In the genomic region with DNA sequence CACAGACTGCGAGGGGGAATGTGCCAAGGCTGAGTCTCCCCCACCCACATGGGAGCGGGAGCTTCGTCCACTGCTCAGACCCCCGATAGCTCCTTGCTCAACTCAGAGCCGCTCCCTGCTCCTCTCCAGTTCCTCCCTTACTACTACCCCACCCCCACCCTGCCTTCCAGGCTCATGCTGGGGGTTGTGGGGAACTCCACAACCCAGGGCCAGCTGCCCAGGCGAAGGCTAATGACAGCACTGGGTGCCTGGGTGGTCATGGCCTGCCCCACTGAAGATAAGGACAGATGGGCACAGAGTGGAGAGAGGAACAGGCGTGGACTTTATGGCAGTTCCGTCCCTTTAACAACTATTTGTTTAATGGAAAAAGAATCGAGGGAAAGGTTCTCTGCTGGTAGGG, we compare ENCODE assay signal across 33 cellular contexts.
"Had no signal": no experiment of that assay in that cellular context is flagged by ENCODE, and none has a peak within 500 bp of the region (broad histone marks: within the 10 kb centered on the region; RNA-seq: fewer than 3 reads in every experiment).

No MANE protein-coding gene starts in this region.

- H3K27me3 Mint-ChIP-seq: activated T-cell treated with anti-CD3 and anti-CD28 coated beads, Interleukin-2, amount 50 U/mL, for 24 hours had no signal

- H3K4me1 Mint-ChIP-seq: activated CD4-positive, alpha-beta memory T cell treated with anti-CD3 and anti-CD28 coated beads, Interleukin-2, amount 10 ng/mL, durations not matched to agents 7 days and 5 days; activated CD4-positive, alpha-beta T cell treated with anti-CD3 and anti-CD28 coated beads, Interleukin-2, amount 10 ng/mL, durations not matched to agents 7 days and 5 days; activated naive CD4-positive, alpha-beta T cell treated with anti-CD3 and anti-CD28 coated beads, Interleukin-2, amount 10 ng/mL, durations not matched to agents 7 days and 5 days; stimulated activated naive B cell treated with anti-CD40 and anti-IgM and Interleukin-4, amounts not matched to agents 10 μg/mL and 1 μg/mL and 100 μg/mL, for 72 hours had no signal

- H3K27ac ChIP-seq: ascending aorta, cardiac muscle cell, colonic mucosa, epithelial cell of prostate, esophagus squamous epithelium, heart right ventricle, left lung, lower lobe of right lung, pancreas, prostate gland, tibial nerve had no signal

- H3K4me3 Mint-ChIP-seq: activated CD4-positive, alpha-beta memory T cell treated with anti-CD3 and anti-CD28 coated beads, Interleukin-2, amount 10 ng/mL, durations not matched to agents 7 days and 5 days; activated CD4-positive, alpha-beta T cell treated with anti-CD3 and anti-CD28 coated beads, Interleukin-2, amount 10 ng/mL, durations not matched to agents 7 days and 5 days; activated naive CD4-positive, alpha-beta T cell treated with anti-CD3 and anti-CD28 coated beads, Interleukin-2, amount 10 ng/mL, durations not matched to agents 7 days and 5 days; activated naive CD8-positive, alpha-beta T cell treated with anti-CD3 and anti-CD28 coated beads, Interleukin-2, amount 10 ng/mL, durations not matched to agents 7 days and 5 days; activated T-cell treated with anti-CD3 and anti-CD28 coated beads, Interleukin-2, amount 50 U/mL, for 24 hours; brain; naive thymus-derived CD4-positive, alpha-beta T cell; stimulated activated naive B cell treated with anti-CD40 and anti-IgM and Interleukin-4, amounts not matched to agents 10 μg/mL and 1 μg/mL and 100 μg/mL, for 72 hours; T-helper 2 cell treated with Interferon-gamma antibody and Interleukin-4, amounts not matched to agents 5 μg/mL and 100 μg/mL, for 36 hours had no signal

- H3K4me1 ChIP-seq: colonic mucosa, left lung, pancreas, prostate gland had no signal

- H3K27ac Mint-ChIP-seq: activated CD4-positive, alpha-beta memory T cell treated with anti-CD3 and anti-CD28 coated beads, Interleukin-2, amount 10 ng/mL, durations not matched to agents 7 days and 5 days; activated CD4-positive, alpha-beta T cell treated with anti-CD3 and anti-CD28 coated beads, Interleukin-2, amount 10 ng/mL, durations not matched to agents 7 days and 5 days; activated naive CD4-positive, alpha-beta T cell treated with anti-CD3 and anti-CD28 coated beads, Interleukin-2, amount 10 ng/mL, durations not matched to agents 7 days and 5 days; activated naive CD8-positive, alpha-beta T cell treated with anti-CD3 and anti-CD28 coated beads, Interleukin-2, amount 10 ng/mL, durations not matched to agents 7 days and 5 days; activated T-cell treated with anti-CD3 and anti-CD28 coated beads, Interleukin-2, amount 50 U/mL, for 24 hours; stimulated activated naive B cell treated with anti-CD40 and anti-IgM and Interleukin-4, amounts not matched to agents 10 μg/mL and 1 μg/mL and 100 μg/mL, for 72 hours; T-helper 2 cell treated with Interferon-gamma antibody and Interleukin-4, amounts not matched to agents 5 μg/mL and 100 μg/mL, for 36 hours had no signal

- H3K27me3 ChIP-seq: ascending aorta, cardiac muscle cell, colonic mucosa, heart right ventricle, pancreas, tibial nerve had no signal

- H3K36me3 Mint-ChIP-seq: activated naive CD4-positive, alpha-beta T cell treated with anti-CD3 and anti-CD28 coated beads, Interleukin-2, amount 10 ng/mL, durations not matched to agents 7 days and 5 days; activated naive CD8-positive, alpha-beta T cell treated with anti-CD3 and anti-CD28 coated beads, Interleukin-2, amount 10 ng/mL, durations not matched to agents 7 days and 5 days; brain; naive thymus-derived CD4-positive, alpha-beta T cell; stimulated activated naive B cell treated with anti-CD40 and anti-IgM and Interleukin-4, amounts not matched to agents 10 μg/mL and 1 μg/mL and 100 μg/mL, for 72 hours had no signal

- H3K9me3 Mint-ChIP-seq: activated CD4-positive, alpha-beta memory T cell treated with anti-CD3 and anti-CD28 coated beads, Interleukin-2, amount 10 ng/mL, durations not matched to agents 7 days and 5 days; activated CD4-positive, alpha-beta T cell treated with anti-CD3 and anti-CD28 coated beads, Interleukin-2, amount 10 ng/mL, durations not matched to agents 7 days and 5 days; activated naive CD4-positive, alpha-beta T cell treated with anti-CD3 and anti-CD28 coated beads, Interleukin-2, amount 10 ng/mL, durations not matched to agents 7 days and 5 days; activated naive CD8-positive, alpha-beta T cell treated with anti-CD3 and anti-CD28 coated beads, Interleukin-2, amount 10 ng/mL, durations not matched to agents 7 days and 5 days; activated T-cell treated with anti-CD3 and anti-CD28 coated beads, Interleukin-2, amount 50 U/mL, for 24 hours; naive thymus-derived CD4-positive, alpha-beta T cell; stimulated activated naive B cell treated with anti-CD40 and anti-IgM and Interleukin-4, amounts not matched to agents 10 μg/mL and 1 μg/mL and 100 μg/mL, for 72 hours; T-helper 2 cell treated with Interferon-gamma antibody and Interleukin-4, amounts not matched to agents 5 μg/mL and 100 μg/mL, for 36 hours had no signal

- ATAC-seq: heart right ventricle; left lung; lower lobe of right lung; naive thymus-derived CD4-positive, alpha-beta T cell; pancreas; sciatic nerve; stimulated activated naive B cell treated with anti-CD40 and anti-IgM and Interleukin-4, amounts not matched to agents 10 μg/mL and 1 μg/mL and 100 μg/mL, for 72 hours had no signal

- DNase-seq: activated CD4-positive, alpha-beta memory T cell treated with anti-CD3 and anti-CD28 coated beads, Interleukin-2, amount 10 ng/mL, durations not matched to agents 7 days and 5 days; activated CD4-positive, alpha-beta T cell treated with anti-CD3 and anti-CD28 coated beads for 1 hour; activated CD4-positive, alpha-beta T cell treated with anti-CD3 and anti-CD28 coated beads, Interleukin-2, amount 10 ng/mL, durations not matched to agents 7 days and 5 days; activated CD8-positive, alpha-beta memory T cell treated with anti-CD3 and anti-CD28 coated beads, Interleukin-2, amount 50 U/mL, for 48 hours; activated gamma-delta T cell; activated naive CD4-positive, alpha-beta T cell treated with anti-CD3 and anti-CD28 coated beads, Interleukin-2, amount 10 ng/mL, durations not matched to agents 7 days and 5 days; activated naive CD8-positive, alpha-beta T cell treated with anti-CD3 and anti-CD28 coated beads, Interleukin-2, amount 10 ng/mL, durations not matched to agents 7 days and 5 days; activated T-cell treated with anti-CD3 and anti-CD28 coated beads, Interleukin-2, amount 50 U/mL, for 24 hours; cerebellar nuclear complex; colonic mucosa; effector CD8-positive, alpha-beta T cell; esophagus squamous epithelium; foreskin melanocyte; heart right ventricle; kidney glomerular epithelial cell; left lung; lower lobe of right lung; naive thymus-derived CD4-positive, alpha-beta T cell; nucleus accumbens; retina; stimulated activated CD4-positive, alpha-beta T cell treated with anti-CD3 and anti-CD28 coated beads, Interleukin-15, amount 100 ng/mL, for 24 hours; stimulated activated CD4-positive, alpha-beta T cell treated with anti-CD3 and anti-CD28 coated beads, Interleukin-2, amount 100 ng/mL, for 24 hours; stimulated activated naive B cell treated with anti-CD40 and anti-IgM and Interleukin-4, amounts not matched to agents 10 μg/mL and 1 μg/mL and 100 μg/mL, for 72 hours had no signal

- H3K4me3 ChIP-seq: ascending aorta, cardiac muscle cell, colonic mucosa, esophagus squamous epithelium, heart right ventricle, left lung, lower lobe of right lung, pancreas, prostate gland, smooth muscle cell, tibial nerve had no signal

- H3K36me3 ChIP-seq: ascending aorta, cardiac muscle cell, colonic mucosa, esophagus squamous epithelium, left lung, lower lobe of right lung, pancreas, prostate gland, tibial nerve had no signal

- H3K9me3 ChIP-seq: ascending aorta, colonic mucosa, esophagus squamous epithelium, heart right ventricle, left lung, lower lobe of right lung, pancreas, prostate gland, tibial nerve had no signal
